8 cellular contexts compared by ENCODE assay signal in the genomic region with DNA sequence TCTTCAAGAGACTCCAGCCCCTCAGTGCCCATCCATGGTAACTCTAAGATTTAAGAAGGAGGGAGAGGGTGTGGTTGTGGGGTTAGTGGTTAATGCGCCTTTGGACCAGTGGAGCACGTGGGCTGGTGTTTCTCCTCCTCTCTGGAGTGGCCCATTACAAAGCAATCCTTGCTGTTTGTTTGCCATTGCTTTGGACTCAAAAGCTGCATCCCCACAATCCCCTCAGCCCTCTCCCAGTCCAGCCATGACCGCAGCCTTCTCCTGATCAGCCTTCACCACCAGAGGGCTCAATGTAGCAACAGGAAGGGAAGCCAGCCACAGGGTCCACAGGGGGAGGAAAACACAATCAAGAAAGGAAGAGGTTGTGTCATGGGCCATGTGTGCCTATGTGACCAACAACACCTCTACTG. TPM values are rescaled to one million over a fixed set of nuclear protein-coding genes. Genes with fewer than 3 reads are reported as not detected.
DNase-seq lines count a peak whose midpoint lies in the region; ATAC-seq and TF ChIP-seq lines count a peak whose summit lies in the region.

No MANE protein-coding gene starts in this region.

- DNase-seq in AG08395 (ENCODE audit: low spot score): peak; percentile 17
- peak; percentile 11 for DNase-seq in glomerular visceral epithelial cell (ENCODE audit: extremely low spot score)
- DNase-seq in stimulated activated CD4-positive, alpha-beta T cell treated with anti-CD3 and anti-CD28 coated beads, Interleukin-2, amount 100 ng/mL, for 48 hours: no peak
- DNase-seq in stimulated activated CD4-positive, alpha-beta T cell treated with anti-CD3 and anti-CD28 coated beads, Interleukin-4, amount 100 ng/mL, for 24 hours: no peak
- DNase-seq in upper lobe of left lung: no peak

- no peaks in the 10 kb centered on the region for H3K27me3 ChIP-seq in upper lobe of left lung

- H3K4me1 ChIP-seq in upper lobe of left lung: no peaks in the 10 kb centered on the region

- TF ChIP-seq CTCF in GM12874 (IDR thresholded peaks at IDR 0.05; ENCODE audit: insufficient read depth, low read depth, low read length) (0 out of 2 replicates have a peak, but pooled peaks have one; percentile 30), upper lobe of left lung (IDR thresholded peaks at IDR 0.05) (peak in 1 of 6 experiments; percentile 19)

- no peak for TF ChIP-seq POLR2A in upper lobe of left lung (IDR thresholded peaks at IDR 0.05)

- no peak overlapping the region for H3K27ac ChIP-seq in upper lobe of left lung

- no peak for TF ChIP-seq EP300 in upper lobe of left lung (IDR thresholded peaks at IDR 0.05)

- H3K4me3 ChIP-seq in upper lobe of left lung: no peak overlapping the region

- H3K36me3 ChIP-seq in upper lobe of left lung: no peaks in the 10 kb centered on the region

- WGBS in upper lobe of left lung, 2 donors: 44 to 53% methylated on average over 3 of the region's 3 CpGs

- no peak for ATAC-seq in upper lobe of left lung (ENCODE audit: low FRiP score in 2 of 2)
- ATAC-seq in activated CD4-positive, CD25-positive, alpha-beta regulatory T cell treated with anti-CD3 and anti-CD28 coated beads, Interleukin-2, amount 50 U/mL, for 24 hours: no peak

- H3K9me3 ChIP-seq in upper lobe of left lung: peaks cover 0 to 3% (median under 1%) of the 10 kb centered on the region in 4 donors

TF ChIP-seq in PFSK-1, 5 proteins besides CTCF, POLR2A, EP300 and RAD21:
- TF ChIP-seq POLR2AphosphoS5 (IDR thresholded peaks at IDR 0.05; ENCODE audit: low read depth, low read length) (no peak), FOXP2 (optimal IDR thresholded peaks at IDR 0.05; ENCODE audit: borderline replicate concordance, extremely low read depth, extremely low read length, insufficient read depth) (peak; percentile 31)
TF ChIP-seq in PFSK-1: peak in this region for 1.

RNA-seq across cellular contexts. Expression of gene FAM174B, which starts 38.4 kb away (rescaled TPM):
- polyA plus RNA-seq in PFSK-1 (2012; ENCODE audit: insufficient read length, low read depth): 2.4 TPM
- total RNA-seq in upper lobe of left lung: 100 to 1,000 TPM in 1 of 6 donors, 10 to 100 TPM in 5; 54.5 to 109 (median 67.5) TPM

Comparison
In these comparisons a context has a peak if more than half of its experiments do, and no peak if none do; other contexts are left out.
1. DNase-seq: peak in AG08395 (single experiment) and glomerular visceral epithelial cell (single experiment); none in stimulated activated CD4-positive, alpha-beta T cell treated with anti-CD3 and anti-CD28 coated beads, Interleukin-2, amount 100 ng/mL, for 48 hours (0 of 2), stimulated activated CD4-positive, alpha-beta T cell treated with anti-CD3 and anti-CD28 coated beads, Interleukin-4, amount 100 ng/mL, for 24 hours (single experiment) and upper lobe of left lung (0 of 2).